Comparison of ENCODE assay signal across 8 cellular contexts in genomic region chr13:52405767-52406494, GRCh38. TPM values are rescaled to one million over a fixed set of nuclear protein-coding genes. Genes with fewer than 3 reads are reported as not detected.
A peak's percentile ranks its signal among the peaks of the same experiment; 100 is the strongest.
DNase-seq lines count a peak whose midpoint lies in the region; ATAC-seq and TF ChIP-seq lines count a peak whose summit lies in the region.

Gene THSD1, minus strand, starts transcription at chr13:52406172. Its CDS starts 3,572 bp downstream, at chr13:52402600.

- H3K4me3 ChIP-seq in epithelial cell of esophagus (ENCODE audit: low read length), result peak within 1 kb of the TSS; percentile 82

- H3K4me3 Mint-ChIP-seq in WTC11, result peak within 1 kb of the TSS; percentile 69
- peak within 1 kb of the TSS; percentile 61 for H3K4me3 Mint-ChIP-seq in mesothelial cell of epicardium
- peak within 1 kb of the TSS; percentile 74 for H3K4me3 Mint-ChIP-seq in type B pancreatic cell

- H3K27ac Mint-ChIP-seq in WTC11 (no peak within 1 kb of the TSS), mesothelial cell of epicardium (no peak within 1 kb of the TSS), type B pancreatic cell (no peak within 1 kb of the TSS)

- DNase-seq in NCI-H2227 (lab: John Stamatoyannopoulos, UW; ENCODE audit: unreplicated experiment), result peak; percentile 31
- DNase-seq in NCI-H2227 treated with DMSO at 0.1 percent for 48 hours (lab: John Stamatoyannopoulos, UW), result no peak
- DNase-seq in WTC11 (ENCODE audit: low spot score), result peak; percentile 54
- peak; percentile 52 for DNase-seq in epithelial cell of esophagus (ENCODE audit: low read depth)
- peak in 1 of 2 experiments; percentile 45 for DNase-seq in mesothelial cell of epicardium (ENCODE audit: low spot score in 2 of 2, unreplicated experiment in 2 of 2)
- DNase-seq in type B pancreatic cell (ENCODE audit: extremely low spot score, unreplicated experiment), result no peak

- H3K36me3 Mint-ChIP-seq in WTC11 (no peaks in the 10 kb centered on the region), mesothelial cell of epicardium (peaks cover 10% of the 10 kb centered on the region), type B pancreatic cell (peaks cover 10% of the 10 kb centered on the region)

- TF ChIP-seq CTCF in WTC11 (IDR thresholded peaks at IDR 0.05), result no peak
- no peak for TF ChIP-seq CTCF in epithelial cell of esophagus (IDR thresholded peaks at IDR 0.05; ENCODE audit: insufficient read depth, low read depth, low read length, missing control alignments)
- no peak for TF ChIP-seq CTCF in mesothelial cell of epicardium (IDR thresholded peaks at IDR 0.05; ENCODE audit: unreplicated experiment)
- no peak for TF ChIP-seq CTCF in type B pancreatic cell (conservative IDR thresholded peaks at IDR 0.05)

- CTCF ChIA-PET in WTC11 (lab: Charles Lee), result interaction anchor here (0.6 to 5.8 kb wide), 2 partner anchors 25 to 44 kb away, joined by 4 to 35 read pairs; partner anchors contain the start of gene VPS36

- POLR2A ChIA-PET in WTC11 (lab: Charles Lee), result no interaction called here

- peaks cover 15% of the 10 kb centered on the region for H3K4me1 Mint-ChIP-seq in WTC11
- H3K4me1 Mint-ChIP-seq in mesothelial cell of epicardium, result peaks cover 5% of the 10 kb centered on the region
- no peaks in the 10 kb centered on the region for H3K4me1 Mint-ChIP-seq in type B pancreatic cell (ENCODE audit: unreplicated experiment)

- H3K27me3 Mint-ChIP-seq in WTC11 (ENCODE audit: low read depth) (peaks cover 45% of the 10 kb centered on the region), mesothelial cell of epicardium (ENCODE audit: low read depth) (peaks cover 53% of the 10 kb centered on the region), type B pancreatic cell (peaks cover 45% of the 10 kb centered on the region)

- H3K9me3 Mint-ChIP-seq in WTC11, result no peaks in the 10 kb centered on the region
- no peaks in the 10 kb centered on the region for H3K9me3 Mint-ChIP-seq in mesothelial cell of epicardium
- peaks cover 4% of the 10 kb centered on the region for H3K9me3 Mint-ChIP-seq in type B pancreatic cell

- ATAC-seq in HG02870 (IDR thresholded peaks at IDR 0.05; ENCODE audit: unreplicated experiment), result peak; percentile 48
- ATAC-seq in WTC11, result peak; percentile 80
- ATAC-seq in HG03439 (IDR thresholded peaks at IDR 0.05; ENCODE audit: unreplicated experiment), result no peak

TF ChIP-seq in WTC11, 78 proteins besides CTCF, POLR2A, EP300 and RAD21:
- TF ChIP-seq E2F5 (CRISPR knock-in tag; IDR thresholded peaks at IDR 0.05) (peak; percentile 42; the same call in 1 of the 2 replicates), ZNF138 (CRISPR knock-in tag; conservative IDR thresholded peaks at IDR 0.05) (0 out of 2 replicates have a peak, but pooled peaks have one; percentile 41), MAX (CRISPR knock-in tag; IDR thresholded peaks at IDR 0.05) (0 out of 2 replicates have a peak, but pooled peaks have one; percentile 34), ATF2 (CRISPR knock-in tag; IDR thresholded peaks at IDR 0.05; ENCODE audit: borderline replicate concordance, low read depth) (no peak), FOXP1 (CRISPR knock-in tag; IDR thresholded peaks at IDR 0.05; ENCODE audit: borderline replicate concordance) (peak; percentile 23; the same call in 1 of the 2 replicates), ZMAT4 (CRISPR knock-in tag; IDR thresholded peaks at IDR 0.05) (no peak), HMGXB4 (CRISPR knock-in tag; IDR thresholded peaks at IDR 0.05) (0 out of 2 replicates have a peak, but pooled peaks have one; percentile 50), ESRRA (CRISPR knock-in tag; IDR thresholded peaks at IDR 0.05; ENCODE audit: borderline replicate concordance) (peak; percentile 32; the same call in 1 of the 2 replicates), CBFB (CRISPR knock-in tag; IDR thresholded peaks at IDR 0.05; ENCODE audit: low read depth) (0 out of 2 replicates have a peak, but pooled peaks have one; percentile 79), ZBTB21 (CRISPR knock-in tag; IDR thresholded peaks at IDR 0.05; ENCODE audit: borderline replicate concordance) (peak; percentile 81)

RNA-seq across cellular contexts. Expression of gene THSD1, which starts in this region (rescaled TPM):
- 0.30 to 0.46 TPM (median 0.39 TPM) in 3 replicates for total RNA-seq in WTC11 (2021)
- 1.3 to 1.6 TPM (median 1.5 TPM) in 3 replicates for total RNA-seq in mesothelial cell of epicardium
- total RNA-seq in type B pancreatic cell (ENCODE audit: low replicate concordance), result 0.63 and 0.64 TPM in 2 replicates

Comparison
In these comparisons a context has a peak if more than half of its experiments do, and no peak if none do; other contexts are left out.
1. DNase-seq: peak in NCI-H2227 (single experiment) and epithelial cell of esophagus (single experiment); none in NCI-H2227 treated with DMSO at 0.1 percent for 48 hours (single experiment) and type B pancreatic cell (single experiment).
2. Peak in DNase-seq and ATAC-seq in WTC11; RNA of the gene not detected or under 1 TPM.
3. Peak in every context shown above with its lines, with median percentiles within 50 percentile points of each other: H3K4me3 Mint-ChIP-seq.